17 cellular contexts compared by ENCODE assay signal in genomic region chr15:38706956-38707355, GRCh38.
DNase-seq lines count a peak whose midpoint lies in the region; ATAC-seq, FAIRE-seq and TF ChIP-seq lines count a peak whose summit lies in the region.
"Had no signal": no experiment of that assay in that cellular context is flagged by ENCODE, and none has a peak within 500 bp of the region (broad histone marks: within the 10 kb centered on the region; RNA-seq: fewer than 3 reads in every experiment).

No MANE protein-coding gene starts in this region.

- CTCF ChIA-PET in IMR-90 (lab: Yijun Ruan, JAX) = interaction anchor here (0.6 to 0.7 kb wide), 3 partner anchors 430 to 1049 kb away, joined by 3 to 4 read pairs (median 3); no protein-coding TSS in a partner anchor

- H3K56ac ChIP-seq in IMR-90 (ENCODE audit: extremely low read depth, insufficient read depth, low read length) = no peak overlapping the region

- H3K36me3 ChIP-seq in IMR-90 (ENCODE audit: control insufficient read depth, insufficient read depth, low read length) = no peaks in the 10 kb centered on the region
- H3K36me3 ChIP-seq in bronchial epithelial cell (ENCODE audit: control insufficient read depth, insufficient read depth, low read length) = no peaks in the 10 kb centered on the region
- H3K36me3 ChIP-seq in mesenchymal stem cell (ENCODE audit: control insufficient read depth in 1 of 2, insufficient read depth in 2 of 2, low read depth in 1 of 2, low read length in 2 of 2) = no peaks in the 10 kb centered on the region
- H3K36me3 ChIP-seq in vagina = no peaks in the 10 kb centered on the region
- no peaks in the 10 kb centered on the region for H3K36me3 ChIP-seq in spleen
- H3K36me3 ChIP-seq: BE2C had no signal

- H3K27me3 ChIP-seq in IMR-90 (ENCODE audit: control insufficient read depth, insufficient read depth, low read length) (no peaks in the 10 kb centered on the region), bronchial epithelial cell (ENCODE audit: control insufficient read depth, insufficient read depth, low read length) (no peaks in the 10 kb centered on the region), mesenchymal stem cell (ENCODE audit: control insufficient read depth in 1 of 2, insufficient read depth in 1 of 2, low read length in 2 of 2) (peaks cover 0 to 6% of the 10 kb centered on the region in 2 experiments), vagina (no peaks in the 10 kb centered on the region), spleen (replicated peaks in 1 of 7) (peaks cover 0 to 10% (median 0%) of the 10 kb centered on the region in 7 donors)
- H3K27me3 ChIP-seq: BE2C had no signal

- no peak overlapping the region for H2AFZ ChIP-seq in IMR-90 (replicated peaks; ENCODE audit: low read length, poor library complexity)
- no peak overlapping the region for H2AFZ ChIP-seq in mesenchymal stem cell (ENCODE audit: low read depth, low read length)
- H2AFZ ChIP-seq: GM23248 had no signal

- H4K91ac ChIP-seq in IMR-90 (ENCODE audit: insufficient read depth, low read depth, low read length) = no peak overlapping the region
- no peak overlapping the region for H4K91ac ChIP-seq in mesenchymal stem cell (ENCODE audit: low read length)

- H2AK9ac ChIP-seq in IMR-90 (replicated peaks; ENCODE audit: low read depth, low read length, poor library complexity) = no peak overlapping the region

- TF ChIP-seq CTCF in IMR-90 (conservative IDR thresholded peaks at IDR 0.05; ENCODE audit: low read depth, low read length) (no peak), bronchial epithelial cell (IDR thresholded peaks at IDR 0.05; ENCODE audit: insufficient read depth, low read length, severe bottlenecking) (no peak), vagina (IDR thresholded peaks at IDR 0.05) (no peak), spleen (IDR thresholded peaks at IDR 0.05 in 8 of 11, conservative IDR thresholded peaks at IDR 0.05 in 3 of 11) (no peak)

- H3K14ac ChIP-seq in IMR-90 (replicated peaks; ENCODE audit: low read depth, low read length) (no peak overlapping the region), mesenchymal stem cell (ENCODE audit: low read length in 2 of 2) (no peak overlapping the region)

- peak overlapping the region; percentile 66; the same call in 1 of the 2 replicates for H2BK20ac ChIP-seq in IMR-90 (ENCODE audit: low read depth, low read length)

- H2BK5ac ChIP-seq in IMR-90 (ENCODE audit: low read depth, low read length, poor library complexity, severe bottlenecking) = no peak overlapping the region
- H2BK5ac ChIP-seq in mesenchymal stem cell (ENCODE audit: low read depth, low read length, poor library complexity, severe bottlenecking) = no peak overlapping the region

- H2BK120ac ChIP-seq in IMR-90 (ENCODE audit: low read depth, low read length) (peak overlapping the region; percentile 59; the same call in 1 of the 2 replicates), mesenchymal stem cell (ENCODE audit: low read depth, low read length) (no peak overlapping the region)

- H2AK5ac ChIP-seq in IMR-90 (ENCODE audit: low read depth, low read length) (no peak overlapping the region; the same call in 1 of the 2 replicates), mesenchymal stem cell (ENCODE audit: low read length, severe bottlenecking) (peak overlapping the region; percentile 44)

- H3K9me3 ChIP-seq in IMR-90 (ENCODE audit: control insufficient read depth, insufficient read depth, low read length) = no peaks in the 10 kb centered on the region
- no peaks in the 10 kb centered on the region for H3K9me3 ChIP-seq in mesenchymal stem cell (ENCODE audit: control insufficient read depth, low read length)
- H3K9me3 ChIP-seq in vagina = no peaks in the 10 kb centered on the region
- H3K9me3 ChIP-seq in spleen = no peaks in the 10 kb centered on the region
- H3K9me3 ChIP-seq: A549, BE2C had no signal

- in situ Hi-C loops in IMR-90 (cut with MboI; ENCODE audit: low sequenced_read_pairs) = loop anchor here (5.0 to 25.0 kb wide), 4 partner anchors 465 to 875 kb away; partner anchors contain the start of gene THBS1

- H3K4me1 ChIP-seq in IMR-90 (ENCODE audit: control insufficient read depth, insufficient read depth, low read length) = peaks cover 12% of the 10 kb centered on the region
- peaks cover 2% of the 10 kb centered on the region for H3K4me1 ChIP-seq in mesenchymal stem cell (ENCODE audit: control insufficient read depth, insufficient read depth, low read depth, low read length)
- no peaks in the 10 kb centered on the region for H3K4me1 ChIP-seq in vagina
- H3K4me1 ChIP-seq in spleen = no peaks in the 10 kb centered on the region

- POLR2A ChIA-PET in IMR-90 (lab: Charles Lee; ENCODE audit: unreplicated experiment) = no interaction called here

- TF ChIP-seq POLR2A in IMR-90 (IDR thresholded peaks at IDR 0.05; ENCODE audit: low read depth, low read length) (no peak), vagina (IDR thresholded peaks at IDR 0.05) (no peak), spleen (IDR thresholded peaks at IDR 0.05) (no peak)

- no peak overlapping the region for H2BK12ac ChIP-seq in mesenchymal stem cell (ENCODE audit: low read length in 2 of 2)

- no peak for ATAC-seq in IMR-90 (ENCODE audit: low read depth)
- ATAC-seq in HG03439 (IDR thresholded peaks at IDR 0.05; ENCODE audit: unreplicated experiment) = no peak

- dilution Hi-C loops in IMR-90 (cut with HindIII; ENCODE audit: low sequenced_read_pairs, unreplicated experiment) = no loop called here

- peaks cover 3% of the 10 kb centered on the region; the same call in 1 of the 2 replicates for H3K9me1 ChIP-seq in IMR-90 (ENCODE audit: insufficient read depth, low read length)

- H2BK15ac ChIP-seq in IMR-90 (ENCODE audit: low read depth, low read length) = no peak overlapping the region; the same call in 2 of the 3 replicates
- H2BK15ac ChIP-seq in mesenchymal stem cell (ENCODE audit: low read depth, poor library complexity, severe bottlenecking) = no peak overlapping the region

- FAIRE-seq in RCC 7860 (lab: Jason Lieb, UNC) (no peak), bronchial epithelial cell (lab: Jason Lieb, UNC) (no peak)
- FAIRE-seq: A549, GM18507 had no signal

- H3K4ac ChIP-seq in IMR-90 (ENCODE audit: low read depth, low read length) (no peak overlapping the region), mesenchymal stem cell (ENCODE audit: low read depth in 1 of 2, low read length in 2 of 2) (no peak overlapping the region)

- WGBS in IMR-90 (ENCODE audit: extremely low coverage in 2 of 2, insufficient read length in 1 of 2), 2 experiments = 80% methylated on average over 1 of the region's 5 CpGs; no CpG with 5 or more reads in 1 of the 2 experiments
- 92% methylated on average over 5 of the region's 5 CpGs for WGBS in mesenchymal stem cell
- 73 to 84% (median 81%) methylated on average over 5 of the region's 5 CpGs for WGBS in spleen, 5 donors

- intact Hi-C loops in IMR-90 (cut with micrococcal nuclease) (loop anchor here (5.0 to 10.0 kb wide), 5 partner anchors 420 to 1078 kb away; partner anchors contain the start of gene FSIP1), vagina (cut with DNase I) (no loop called here), spleen (cut with DNase I; ENCODE audit: low total_unique reads) (no loop called here)

- H4K8ac ChIP-seq in IMR-90 (ENCODE audit: low read depth in 2 of 2, low read length in 2 of 2) = 0 out of 4 replicates have a peak overlapping the region, but pooled peaks of 1 of the 2 experiments have one; percentile 44
- H4K8ac ChIP-seq in mesenchymal stem cell (ENCODE audit: low read length) = no peak overlapping the region

- H3K9ac ChIP-seq in IMR-90 (ENCODE audit: low read depth, low read length) (no peak overlapping the region), mesenchymal stem cell (ENCODE audit: low read length) (no peak overlapping the region)
- H3K9ac ChIP-seq: GM23248 had no signal

- H3K4me2 ChIP-seq in IMR-90 (ENCODE audit: low read depth, low read length) = no peak overlapping the region
- H3K4me2 ChIP-seq in mesenchymal stem cell (ENCODE audit: low read length, poor library complexity, severe bottlenecking) = no peak overlapping the region
- H3K4me2 ChIP-seq: A549 had no signal

- H3K18ac ChIP-seq in IMR-90 (ENCODE audit: low read depth, low read length) (no peak overlapping the region), mesenchymal stem cell (ENCODE audit: low read depth in 1 of 2, low read length in 2 of 2) (no peak overlapping the region)

- BruUV-seq in IMR-90 (replicated peaks; lab: Mats Ljungman, UMichigan) = no TSS peak

- no peak for TF ChIP-seq RAD21 in IMR-90 (IDR thresholded peaks at IDR 0.05; ENCODE audit: low read length)

- H3K27ac ChIP-seq in IMR-90 (ENCODE audit: insufficient read depth, low read length) (no peak overlapping the region), mesenchymal stem cell (ENCODE audit: low read length, poor library complexity, severe bottlenecking) (no peak overlapping the region), vagina (no peak overlapping the region), spleen (no peak overlapping the region)
- H3K27ac ChIP-seq: A549, C4-2B, GM23248 had no signal

- no peak overlapping the region for H3K23ac ChIP-seq in IMR-90 (ENCODE audit: low read depth, low read length)
- H3K23ac ChIP-seq in mesenchymal stem cell (ENCODE audit: low read length in 2 of 2) = no peak overlapping the region

- H4K5ac ChIP-seq in IMR-90 (ENCODE audit: low read depth, low read length) = no peak overlapping the region

- H3K4me3 ChIP-seq in IMR-90 (ENCODE audit: insufficient read depth, low read depth, low read length) (no peak overlapping the region), bronchial epithelial cell (ENCODE audit: low read depth, low read length) (no peak overlapping the region), mesenchymal stem cell (ENCODE audit: insufficient read depth in 1 of 2, low read depth in 1 of 2, low read length in 2 of 2) (no peak overlapping the region), vagina (no peak overlapping the region), spleen (no peak overlapping the region)
- H3K4me3 ChIP-seq: A549, GM23248 had no signal

- H3K79me1 ChIP-seq in IMR-90 (ENCODE audit: low read depth in 1 of 2, low read length in 2 of 2) = peaks cover 0 to 3% of the 10 kb centered on the region in 2 experiments; a peak in 1 of 4 replicates
- no peaks in the 10 kb centered on the region for H3K79me1 ChIP-seq in mesenchymal stem cell (replicated peaks; ENCODE audit: low read length, poor library complexity, severe bottlenecking)

- no peak for DNase-seq in IMR-90
- peak; percentile 45 for DNase-seq in RCC 7860 (ENCODE audit: low spot score)
- peak; percentile 72 for DNase-seq in bronchial epithelial cell (ENCODE audit: low read depth)
- no peak for DNase-seq in mesenchymal stem cell
- no peak for DNase-seq in vagina (ENCODE audit: extremely low spot score in 2 of 2)
- no peak for DNase-seq in spleen
- DNase-seq: BE2C; CD4-positive, alpha-beta memory T cell; DMS153; DMS79 treated with DMSO at 0.1 percent for 48 hours; GM23248; H7; KBM-7 had no signal

- H4K20me1 ChIP-seq in IMR-90 (ENCODE audit: insufficient read depth, low read length) = no peaks in the 10 kb centered on the region

TF ChIP-seq in IMR-90, 13 proteins besides CTCF, POLR2A, EP300 and RAD21 (continues in another document):
- no peak for TF ChIP-seq FOS (IDR thresholded peaks at IDR 0.05; ENCODE audit: low read depth, low read length)
- no peak for TF ChIP-seq MXI1 (IDR thresholded peaks at IDR 0.05; ENCODE audit: borderline replicate concordance, low read depth, low read length)
- TF ChIP-seq RFX5 (IDR thresholded peaks at IDR 0.05; ENCODE audit: low read depth, low read length) = no peak
- TF ChIP-seq MAFK (IDR thresholded peaks at IDR 0.05; ENCODE audit: low read depth, low read length) = no peak
- no peak for TF ChIP-seq BHLHE40 (IDR thresholded peaks at IDR 0.05; ENCODE audit: low read depth, low read length)

Comparison
In these comparisons a context has a peak if more than half of its experiments do, and no peak if none do; other contexts are left out.
1. DNase-seq: peak in RCC 7860 (single experiment) and bronchial epithelial cell (single experiment); none in IMR-90 (single experiment), mesenchymal stem cell (single experiment), vagina (0 of 2) and spleen (single experiment).